ENCODE assay signal across 1 cellular context in the genomic region with DNA sequence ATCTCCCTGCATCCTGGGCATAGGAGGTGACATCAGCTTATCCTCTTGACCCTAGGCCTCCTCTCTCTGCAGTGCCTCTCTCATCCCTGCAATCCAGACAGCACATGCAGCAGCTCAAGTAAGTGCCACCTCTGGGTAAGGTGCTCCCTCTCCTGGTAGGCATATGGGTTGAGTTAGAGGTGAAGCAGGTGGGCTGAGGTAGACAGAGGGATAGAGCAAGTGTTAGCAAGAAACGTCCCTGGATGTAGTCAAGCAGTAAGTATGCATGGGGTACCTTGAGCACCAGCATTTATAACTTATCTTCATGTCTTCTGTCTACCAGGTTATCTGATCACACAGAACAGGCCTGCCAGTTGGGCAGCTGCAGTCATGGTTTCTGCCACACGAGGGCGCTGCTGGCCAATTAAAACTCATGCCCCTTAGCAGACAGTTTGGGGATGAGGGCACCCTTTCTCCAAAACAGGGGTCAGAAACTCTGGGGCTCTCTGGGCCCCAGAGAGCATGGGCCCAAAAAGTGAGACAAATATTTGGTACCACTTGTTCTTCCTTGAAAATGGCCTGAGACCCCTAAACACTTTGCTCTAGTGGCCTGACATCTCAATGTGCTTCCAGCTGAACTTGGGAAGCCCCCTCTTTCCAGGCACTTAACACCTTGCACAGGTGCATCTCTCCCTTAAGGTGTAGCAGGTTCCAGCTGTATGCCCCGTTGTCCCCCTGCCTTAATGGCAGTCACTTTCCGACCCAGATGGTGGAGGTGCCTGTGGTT.
A peak's percentile ranks its signal among the peaks of the same experiment; 100 is the strongest.
TF ChIP-seq lines count a peak whose summit lies in the region.

No MANE protein-coding gene starts in this region.

TF ChIP-seq in K562, 482 proteins besides CTCF, POLR2A, EP300 and RAD21 (continued from another document and continues in another):
- TF ChIP-seq ZNF449 (CRISPR knock-in tag; IDR thresholded peaks at IDR 0.05) (no peak), HCFC1 (IDR thresholded peaks at IDR 0.05; ENCODE audit: low read depth, low read length) (no peak), ZFP30 (CRISPR knock-in tag; IDR thresholded peaks at IDR 0.05; ENCODE audit: borderline replicate concordance) (no peak), BACH1 (tag; IDR thresholded peaks at IDR 0.05) (no peak), KLF10 (CRISPR knock-in tag; IDR thresholded peaks at IDR 0.05) (no peak), CHD2 (IDR thresholded peaks at IDR 0.05; ENCODE audit: low read depth, low read length) (no peak), BRF2 (IDR thresholded peaks at IDR 0.05; ENCODE audit: borderline replicate concordance, insufficient read depth, insufficient read length) (no peak), TRIM24 (IDR thresholded peaks at IDR 0.05) (no peak), ESRRB (CRISPR knock-in tag; IDR thresholded peaks at IDR 0.05; ENCODE audit: borderline replicate concordance) (no peak), RNF219 (CRISPR knock-in tag; IDR thresholded peaks at IDR 0.05) (no peak), PBX2 (CRISPR knock-in tag; IDR thresholded peaks at IDR 0.05; ENCODE audit: low read depth) (no peak), PBX2 (tag; conservative IDR thresholded peaks at IDR 0.05; ENCODE audit: low read depth) (no peak), MTA1 (IDR thresholded peaks at IDR 0.05; ENCODE audit: borderline replicate concordance) (no peak), ARID1B (IDR thresholded peaks at IDR 0.05) (0 out of 2 replicates have a peak, but pooled peaks have one; percentile 11), FOXM1 (IDR thresholded peaks at IDR 0.05; ENCODE audit: low read depth) (no peak), FOXM1 (CRISPR knock-in tag; IDR thresholded peaks at IDR 0.05; ENCODE audit: low read depth) (no peak), SP2 (IDR thresholded peaks at IDR 0.05; ENCODE audit: extremely low read depth, low read depth, low read length, poor library complexity, severe bottlenecking) (no peak), TAL1 (IDR thresholded peaks at IDR 0.05) (no peak), ARID4B (CRISPR knock-in tag; IDR thresholded peaks at IDR 0.05) (no peak), NFIX (CRISPR knock-in tag; IDR thresholded peaks at IDR 0.05; ENCODE audit: low read depth) (no peak), MXI1 (IDR thresholded peaks at IDR 0.05; ENCODE audit: low read depth, low read length) (no peak), SUPT5H (IDR thresholded peaks at IDR 0.05) (no peak), SP1 (CRISPR knock-in tag; IDR thresholded peaks at IDR 0.05) (0 out of 2 replicates have a peak, but pooled peaks have one; percentile 22), SAFB2 (IDR thresholded peaks at IDR 0.05; ENCODE audit: borderline replicate concordance, low read depth, low read length, severe bottlenecking) (no peak), EZH2 (IDR thresholded peaks at IDR 0.05; ENCODE audit: borderline replicate concordance, low read depth, low read length) (no peak), FOXO4 (CRISPR knock-in tag; IDR thresholded peaks at IDR 0.05) (no peak), CREM (IDR thresholded peaks at IDR 0.05; ENCODE audit: low read depth) (peak; percentile 31; the same call in 1 of the 2 replicates), ZNF253 (CRISPR knock-in tag; conservative IDR thresholded peaks at IDR 0.05) (no peak), CBFA2T2 (conservative IDR thresholded peaks at IDR 0.05) (no peak), MEF2D (tag; conservative IDR thresholded peaks at IDR 0.05; ENCODE audit: low read depth) (no peak), GATAD2B (IDR thresholded peaks at IDR 0.05; ENCODE audit: borderline replicate concordance) (no peak)
- TF ChIP-seq, protein P1, sequence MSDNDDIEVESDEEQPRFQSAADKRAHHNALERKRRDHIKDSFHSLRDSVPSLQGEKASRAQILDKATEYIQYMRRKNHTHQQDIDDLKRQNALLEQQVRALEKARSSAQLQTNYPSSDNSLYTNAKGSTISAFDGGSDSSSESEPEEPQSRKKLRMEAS (CRISPR knock-in tag; IDR thresholded peaks at IDR 0.05): 0 out of 2 replicates have a peak, but pooled peaks have one; percentile 17
- TF ChIP-seq, protein P2, sequence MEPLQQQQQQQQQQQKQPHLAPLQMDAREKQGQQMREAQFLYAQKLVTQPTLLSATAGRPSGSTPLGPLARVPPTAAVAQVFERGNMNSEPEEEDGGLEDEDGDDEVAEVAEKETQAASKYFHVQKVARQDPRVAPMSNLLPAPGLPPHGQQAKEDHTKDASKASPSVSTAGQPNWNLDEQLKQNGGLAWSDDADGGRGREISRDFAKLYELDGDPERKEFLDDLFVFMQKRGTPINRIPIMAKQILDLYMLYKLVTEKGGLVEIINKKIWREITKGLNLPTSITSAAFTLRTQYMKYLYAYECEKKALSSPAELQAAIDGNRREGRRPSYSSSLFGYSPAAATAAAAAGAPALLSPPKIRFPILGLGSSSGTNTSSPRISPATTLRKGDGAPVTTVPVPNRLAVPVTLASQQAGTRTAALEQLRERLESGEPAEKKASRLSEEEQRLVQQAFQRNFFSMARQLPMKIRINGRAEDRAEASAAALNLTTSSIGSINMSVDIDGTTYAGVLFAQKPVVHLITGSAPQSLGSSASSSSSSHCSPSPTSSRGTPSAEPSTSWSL (CRISPR knock-in tag; IDR thresholded peaks at IDR 0.05; ENCODE audit: borderline replicate concordance): no peak
- TF ChIP-seq, protein P3, sequence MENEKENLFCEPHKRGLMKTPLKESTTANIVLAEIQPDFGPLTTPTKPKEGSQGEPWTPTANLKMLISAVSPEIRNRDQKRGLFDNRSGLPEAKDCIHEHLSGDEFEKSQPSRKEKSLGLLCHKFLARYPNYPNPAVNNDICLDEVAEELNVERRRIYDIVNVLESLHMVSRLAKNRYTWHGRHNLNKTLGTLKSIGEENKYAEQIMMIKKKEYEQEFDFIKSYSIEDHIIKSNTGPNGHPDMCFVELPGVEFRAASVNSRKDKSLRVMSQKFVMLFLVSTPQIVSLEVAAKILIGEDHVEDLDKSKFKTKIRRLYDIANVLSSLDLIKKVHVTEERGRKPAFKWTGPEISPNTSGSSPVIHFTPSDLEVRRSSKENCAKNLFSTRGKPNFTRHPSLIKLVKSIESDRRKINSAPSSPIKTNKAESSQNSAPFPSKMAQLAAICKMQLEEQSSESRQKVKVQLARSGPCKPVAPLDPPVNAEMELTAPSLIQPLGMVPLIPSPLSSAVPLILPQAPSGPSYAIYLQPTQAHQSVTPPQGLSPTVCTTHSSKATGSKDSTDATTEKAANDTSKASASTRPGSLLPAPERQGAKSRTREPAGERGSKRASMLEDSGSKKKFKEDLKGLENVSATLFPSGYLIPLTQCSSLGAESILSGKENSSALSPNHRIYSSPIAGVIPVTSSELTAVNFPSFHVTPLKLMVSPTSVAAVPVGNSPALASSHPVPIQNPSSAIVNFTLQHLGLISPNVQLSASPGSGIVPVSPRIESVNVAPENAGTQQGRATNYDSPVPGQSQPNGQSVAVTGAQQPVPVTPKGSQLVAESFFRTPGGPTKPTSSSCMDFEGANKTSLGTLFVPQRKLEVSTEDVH (IDR thresholded peaks at IDR 0.05; ENCODE audit: low read depth, partially characterized antibody): no peak
- TF ChIP-seq, protein P4, sequence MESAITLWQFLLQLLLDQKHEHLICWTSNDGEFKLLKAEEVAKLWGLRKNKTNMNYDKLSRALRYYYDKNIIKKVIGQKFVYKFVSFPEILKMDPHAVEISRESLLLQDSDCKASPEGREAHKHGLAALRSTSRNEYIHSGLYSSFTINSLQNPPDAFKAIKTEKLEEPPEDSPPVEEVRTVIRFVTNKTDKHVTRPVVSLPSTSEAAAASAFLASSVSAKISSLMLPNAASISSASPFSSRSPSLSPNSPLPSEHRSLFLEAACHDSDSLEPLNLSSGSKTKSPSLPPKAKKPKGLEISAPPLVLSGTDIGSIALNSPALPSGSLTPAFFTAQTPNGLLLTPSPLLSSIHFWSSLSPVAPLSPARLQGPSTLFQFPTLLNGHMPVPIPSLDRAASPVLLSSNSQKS (CRISPR knock-in tag; IDR thresholded peaks at IDR 0.05): no peak
